In the genomic region with DNA sequence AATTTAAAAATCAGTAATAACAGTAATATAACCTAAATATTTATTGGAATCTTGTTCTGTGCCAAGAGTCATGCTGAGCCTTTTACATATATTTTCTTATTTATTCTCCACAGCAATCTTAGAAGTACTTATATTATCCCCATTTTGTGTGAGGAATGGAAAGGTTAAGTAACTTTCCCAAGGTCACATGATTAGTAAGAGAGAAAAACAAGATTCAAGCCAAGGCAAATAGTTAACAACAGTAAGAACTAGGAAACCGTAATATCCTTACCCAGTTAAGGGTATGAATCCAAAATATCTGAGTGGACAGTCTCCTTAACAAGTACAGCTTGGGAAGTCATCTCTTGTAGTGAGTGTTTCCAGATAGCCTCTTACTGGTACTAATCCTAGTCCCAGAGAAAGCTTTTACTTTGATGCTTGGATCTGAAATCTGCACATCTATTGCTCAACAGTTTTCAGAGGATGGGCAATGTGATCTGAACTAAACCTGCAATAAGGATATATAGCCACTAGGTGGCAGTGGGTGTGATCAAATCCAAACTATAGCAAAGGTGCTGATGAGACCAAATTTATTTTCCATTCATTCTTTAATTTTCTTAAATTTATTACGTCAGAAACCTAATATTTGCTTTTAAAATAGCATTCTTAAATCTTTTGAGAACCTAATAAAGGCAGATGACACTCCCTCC, we compare ENCODE assay signal across 13 cellular contexts. TPM values are rescaled to one million over a fixed set of nuclear protein-coding genes. Genes with fewer than 3 reads are reported as not detected.
DNase-seq lines count a peak whose midpoint lies in the region; ATAC-seq, FAIRE-seq and TF ChIP-seq lines count a peak whose summit lies in the region.
"Had no signal": no experiment of that assay in that cellular context is flagged by ENCODE, and none has a peak within 500 bp of the region (broad histone marks: within the 10 kb centered on the region; RNA-seq: fewer than 3 reads in every experiment).

No MANE protein-coding gene starts in this region.

- no peak for TF ChIP-seq EP300 in HepG2 (IDR thresholded peaks at IDR 0.05; ENCODE audit: low read depth in 2 of 2, low read length in 2 of 2)
- TF ChIP-seq EP300 in HepG2 (CRISPR knock-in tag; IDR thresholded peaks at IDR 0.05; ENCODE audit: borderline replicate concordance) = no peak

- POLR2A ChIA-PET in HepG2 (lab: Yijun Ruan, JAX) = no interaction called here

- peak; percentile 41 for TF ChIP-seq CTCF in CD14-positive monocyte (IDR thresholded peaks at IDR 0.05)
- TF ChIP-seq CTCF in VCaP (conservative IDR thresholded peaks at IDR 0.05) = peak; percentile 52
- TF ChIP-seq CTCF in HepG2 (CRISPR knock-in tag; IDR thresholded peaks at IDR 0.05) = 0 out of 2 replicates have a peak, but pooled peaks have one; percentile 16

- WGBS in HepG2 (ENCODE audit: low lambda C conversion rate) = 41% methylated on average over 2 of the region's 2 CpGs

- H3K27me3 Mint-ChIP-seq in CD14-positive monocyte (ENCODE audit: low read depth in 3 of 3) = peaks cover 0 to 2% (median 0%) of the 10 kb centered on the region in 3 donors
- no peaks in the 10 kb centered on the region for H3K27me3 Mint-ChIP-seq in activated T-cell treated with anti-CD3 and anti-CD28 coated beads, Interleukin-2, amount 50 U/mL, for 72 hours (ENCODE audit: low read depth)

- no TSS peak for BruUV-seq in HepG2 (replicated peaks; lab: Mats Ljungman, UMichigan)

- no peak overlapping the region for H3K4me3 Mint-ChIP-seq in CD14-positive monocyte
- H3K4me3 Mint-ChIP-seq in activated T-cell treated with anti-CD3 and anti-CD28 coated beads, Interleukin-2, amount 50 U/mL, for 72 hours = no peak overlapping the region

- H3K27me3 ChIP-seq in HepG2 (ENCODE audit: control insufficient read depth in 1 of 2, insufficient read depth in 2 of 2, low read length in 2 of 2) = no peaks in the 10 kb centered on the region
- H3K27me3 ChIP-seq: right atrium auricular region had no signal

- no peak overlapping the region for H3K4me2 ChIP-seq in HepG2 (ENCODE audit: low read depth, low read length)

- TF ChIP-seq POLR2A in HepG2 (IDR thresholded peaks at IDR 0.05; ENCODE audit: insufficient read depth in 1 of 2, low read depth in 2 of 2, low read length in 2 of 2) = no peak

- no peaks in the 10 kb centered on the region for H3K4me1 ChIP-seq in HepG2 (ENCODE audit: insufficient read depth, low read length)
- H3K4me1 ChIP-seq: right atrium auricular region had no signal

- no peak overlapping the region for H2AFZ ChIP-seq in HepG2 (ENCODE audit: low read length)

- CTCF ChIA-PET in HepG2 (lab: Yijun Ruan, JAX; ENCODE audit: low intra/inter-chr PET ratio, low total read pairs) = no interaction called here

- no peak overlapping the region for H3K27ac Mint-ChIP-seq in CD14-positive monocyte
- no peak overlapping the region for H3K27ac Mint-ChIP-seq in activated T-cell treated with anti-CD3 and anti-CD28 coated beads, Interleukin-2, amount 50 U/mL, for 72 hours

- no peak for FAIRE-seq in HepG2 (lab: Jason Lieb, UNC)

- ATAC-seq in HepG2 (no peak), GM21786 (IDR thresholded peaks at IDR 0.05; ENCODE audit: unreplicated experiment) (no peak), Right ventricle myocardium superior (ENCODE audit: poor library complexity) (no peak)
- ATAC-seq in activated T-cell treated with anti-CD3 and anti-CD28 coated beads, Interleukin-2, amount 50 U/mL, for 72 hours (replicated peaks in 1 of 2) = no peak

- no peaks in the 10 kb centered on the region for H3K36me3 ChIP-seq in HepG2 (replicated peaks in 1 of 2; ENCODE audit: control insufficient read depth in 1 of 2, insufficient read depth in 2 of 2, low read length in 2 of 2)
- H3K36me3 ChIP-seq: right atrium auricular region, thoracic aorta had no signal

- TF ChIP-seq RAD21 in HepG2 (CRISPR knock-in tag; IDR thresholded peaks at IDR 0.05) = no peak

- peaks cover 30% of the 10 kb centered on the region for H3K9me3 ChIP-seq in HepG2 (ENCODE audit: low read length)
- H3K9me3 ChIP-seq: thoracic aorta had no signal

- intact Hi-C loops in CD14-positive monocyte (cut with micrococcal nuclease) = no loop called here
- intact Hi-C loops in HepG2 (cut with micrococcal nuclease; ENCODE audit: unreplicated experiment) = no loop called here
- intact Hi-C loops in Right ventricle myocardium superior (cut with DNase I) = no loop called here

- H3K9me3 Mint-ChIP-seq in CD14-positive monocyte = peaks cover 5 to 26% (median 12%) of the 10 kb centered on the region in 7 donors
- peaks cover 4 to 5% of the 10 kb centered on the region in 2 donors for H3K9me3 Mint-ChIP-seq in activated T-cell treated with anti-CD3 and anti-CD28 coated beads, Interleukin-2, amount 50 U/mL, for 72 hours

- DNase-seq in CD14-positive monocyte (ENCODE audit: low spot score) (no peak), HT-29 (ENCODE audit: low spot score) (peak; percentile 28), HepG2 (ENCODE audit: low spot score) (peak; percentile 3), SKM-1 (lab: John Stamatoyannopoulos, UW; ENCODE audit: unreplicated experiment) (no peak), Right ventricle myocardium superior (no peak)
- DNase-seq in activated T-cell treated with anti-CD3 and anti-CD28 coated beads, Interleukin-2, amount 50 U/mL, for 72 hours = no peak
- DNase-seq: NCI-H2081 treated with DMSO at 0.1 percent for 48 hours, RPMI8226 had no signal

- H3K27ac ChIP-seq in VCaP (no peak overlapping the region), HepG2 (ENCODE audit: extremely low read length, insufficient read depth, low read length) (no peak overlapping the region)
- H3K27ac ChIP-seq: right atrium auricular region, thoracic aorta had no signal

- no peaks in the 10 kb centered on the region for H3K36me3 Mint-ChIP-seq in CD14-positive monocyte
- no peaks in the 10 kb centered on the region for H3K36me3 Mint-ChIP-seq in activated T-cell treated with anti-CD3 and anti-CD28 coated beads, Interleukin-2, amount 50 U/mL, for 72 hours (ENCODE audit: insufficient read depth in 2 of 2)

- in situ Hi-C loops in HepG2 (cut with HindIII; ENCODE audit: extremely low pct_ligation_motif_present, low pct_unique_long_range_greater_than_20kb) = no loop called here

- H3K4me1 Mint-ChIP-seq in CD14-positive monocyte = no peaks in the 10 kb centered on the region
- H3K4me1 Mint-ChIP-seq in activated T-cell treated with anti-CD3 and anti-CD28 coated beads, Interleukin-2, amount 50 U/mL, for 72 hours (ENCODE audit: low read depth) = no peaks in the 10 kb centered on the region

- no peak overlapping the region for H3K4me3 ChIP-seq in HepG2 (replicated peaks in 1 of 3; ENCODE audit: insufficient read depth in 1 of 3, low read depth in 2 of 3, low read length in 3 of 3)
- H3K4me3 ChIP-seq: right atrium auricular region, thoracic aorta had no signal

- no peaks in the 10 kb centered on the region for H3K79me2 ChIP-seq in HepG2 (ENCODE audit: insufficient read depth, low read length)

- no peak overlapping the region for H3K9ac ChIP-seq in HepG2 (ENCODE audit: insufficient read depth, low read depth, low read length)

- H4K20me1 ChIP-seq in HepG2 (ENCODE audit: insufficient read depth, low read length) = no peaks in the 10 kb centered on the region

TF ChIP-seq in HepG2, 621 proteins besides CTCF, POLR2A, EP300 and RAD21 (continues in another document):
- TF ChIP-seq SCMH1 (CRISPR knock-in tag; IDR thresholded peaks at IDR 0.05; ENCODE audit: borderline replicate concordance) = no peak
- TF ChIP-seq THAP8 (CRISPR knock-in tag; IDR thresholded peaks at IDR 0.05; ENCODE audit: borderline replicate concordance) = no peak
- no peak for TF ChIP-seq ZBTB8A (CRISPR knock-in tag; IDR thresholded peaks at IDR 0.05; ENCODE audit: borderline replicate concordance, low read depth)
- TF ChIP-seq ZNF740 (CRISPR knock-in tag; IDR thresholded peaks at IDR 0.05) = no peak
- peak; percentile 35; the same call in 1 of the 2 replicates for TF ChIP-seq RAD51 (IDR thresholded peaks at IDR 0.05; ENCODE audit: borderline replicate concordance)
- no peak for TF ChIP-seq ZNF367 (CRISPR knock-in tag; IDR thresholded peaks at IDR 0.05; ENCODE audit: borderline replicate concordance)
- TF ChIP-seq AHR (CRISPR knock-in tag; IDR thresholded peaks at IDR 0.05) = no peak

RNA-seq across cellular contexts. Expression of gene SHISA6, which starts 23.3 kb away (rescaled TPM):
- polyA plus RNA-seq in CD14-positive monocyte (not detected), HepG2 (2011; rRNA removed) (not detected in 2 replicates)
- total RNA-seq in HT-29 (2014; rRNA removed; shearing (Covaris generic)) = not detected in 2 replicates
- total RNA-seq in HepG2 (2016; rRNA removed; fragmentation: Illumina TruSeq; extraction: Trizol) (not detected in 2 replicates), Right ventricle myocardium superior (0.56 TPM)
- not detected in 2 replicates for total RNA-seq in HepG2 (2016; cell fraction: cytosol; rRNA removed; fragmentation: Illumina TruSeq; extraction: Trizol; ENCODE audit: low read depth)
- total RNA-seq in HepG2 (2016; cell fraction: insoluble cytoplasmic fraction; rRNA removed; fragmentation: Illumina TruSeq; extraction: Trizol) = not detected in 2 replicates
- not detected in 2 replicates for total RNA-seq in HepG2 (2016; cell fraction: membrane; rRNA removed; fragmentation: Illumina TruSeq; extraction: Trizol)
- total RNA-seq in HepG2 (2016; cell fraction: nucleus; rRNA removed; fragmentation: Illumina TruSeq; extraction: Trizol) = not detected in 2 replicates
- not detected in 2 replicates for polyA plus RNA-seq in HepG2 (2011; cell fraction: cytosol; rRNA removed)
- polyA plus RNA-seq in HepG2 (2011; cell fraction: nucleus; rRNA removed) = not detected in 2 replicates
- not detected in 2 replicates for polyA plus RNA-seq in HepG2 (2012)
- not detected in 2 replicates for polyA plus RNA-seq in HepG2 (2016; cell fraction: cytosol; fragmentation: Illumina TruSeq; extraction: Trizol; ENCODE audit: low read depth)
- polyA plus RNA-seq in HepG2 (2016; cell fraction: insoluble cytoplasmic fraction; fragmentation: Illumina TruSeq; extraction: Trizol; ENCODE audit: low read depth) = not detected in 2 replicates
- polyA plus RNA-seq in HepG2 (2016; cell fraction: membrane; fragmentation: Illumina TruSeq; extraction: Trizol; ENCODE audit: low read depth) = not detected in 2 replicates
- polyA plus RNA-seq in HepG2 (2016; cell fraction: nucleus; fragmentation: Illumina TruSeq; extraction: Trizol; ENCODE audit: insufficient read depth, low read depth) = not detected in 2 replicates
- not detected in 2 replicates for polyA minus RNA-seq in HepG2 (2011; rRNA and poly(A)+ RNA removed; ENCODE audit: low replicate concordance)
- polyA minus RNA-seq in HepG2 (2011; cell fraction: cytosol; rRNA and poly(A)+ RNA removed) = not detected in 2 replicates
- not detected in 2 replicates for polyA minus RNA-seq in HepG2 (2011; cell fraction: nucleus; rRNA and poly(A)+ RNA removed)
- not detected for total RNA-seq in activated T-cell treated with anti-CD3 and anti-CD28 coated beads, Interleukin-2, amount 50 U/mL, for 72 hours
- total RNA-seq: glomerular endothelial cell had no signal

Comparison
In these comparisons a context has a peak if more than half of its experiments do, and no peak if none do; other contexts are left out.
1. DNase-seq: peak in HT-29 (single experiment) and HepG2 (single experiment); none in CD14-positive monocyte (single experiment), SKM-1 (single experiment), activated T-cell treated with anti-CD3 and anti-CD28 coated beads, Interleukin-2, amount 50 U/mL, for 72 hours (0 of 2) and Right ventricle myocardium superior (single experiment).
2. Peak in every context shown above with its lines, with median percentiles within 50 percentile points of each other: CTCF ChIP-seq.